Comparison of ENCODE assay signal across 1 cellular context in genomic region chr20:3846378-3846739, GRCh38.
TF ChIP-seq lines count a peak whose summit lies in the region.

No MANE protein-coding gene starts in this region.

TF ChIP-seq in HEK293, 187 proteins besides CTCF, POLR2A, EP300 and RAD21 (continued from another document):
- TF ChIP-seq PRDM10 (tag by site-specific recombination; IDR thresholded peaks at IDR 0.05), result peak; percentile 81; the same call in 1 of the 2 replicates
